Comparison of ENCODE assay signal across 7 cellular contexts in genomic region chr12:2772370-2772769, GRCh38.
"Had no signal": no experiment of that assay in that cellular context is flagged by ENCODE, and none has a peak within 500 bp of the region (broad histone marks: within the 10 kb centered on the region; RNA-seq: fewer than 3 reads in every experiment).

No MANE protein-coding gene starts in this region.

- H2AFZ ChIP-seq: GM23248 had no signal

- H3K27ac Mint-ChIP-seq: IgD-negative memory B cell had no signal

- H3K9ac ChIP-seq: GM23248 had no signal

- H3K4me3 Mint-ChIP-seq: IgD-negative memory B cell had no signal

- ATAC-seq: HepG2 had no signal

- H3K4me1 Mint-ChIP-seq: IgD-negative memory B cell had no signal

- H3K27ac ChIP-seq: GM23248, HL-60 had no signal

- H3K4me3 ChIP-seq: GM23248 had no signal

- DNase-seq: GM23248, GOT3, HCEC 1CT, KBM-7 had no signal
